In genomic region chr11:776459-777287, GRCh38 we compare ENCODE assay signal across 1 cellular context.
TF ChIP-seq lines count a peak whose summit lies in the region.

No MANE protein-coding gene starts in this region.

TF ChIP-seq in GM12878, 131 proteins besides CTCF, POLR2A, EP300 and RAD21:
- TF ChIP-seq, protein P1, sequence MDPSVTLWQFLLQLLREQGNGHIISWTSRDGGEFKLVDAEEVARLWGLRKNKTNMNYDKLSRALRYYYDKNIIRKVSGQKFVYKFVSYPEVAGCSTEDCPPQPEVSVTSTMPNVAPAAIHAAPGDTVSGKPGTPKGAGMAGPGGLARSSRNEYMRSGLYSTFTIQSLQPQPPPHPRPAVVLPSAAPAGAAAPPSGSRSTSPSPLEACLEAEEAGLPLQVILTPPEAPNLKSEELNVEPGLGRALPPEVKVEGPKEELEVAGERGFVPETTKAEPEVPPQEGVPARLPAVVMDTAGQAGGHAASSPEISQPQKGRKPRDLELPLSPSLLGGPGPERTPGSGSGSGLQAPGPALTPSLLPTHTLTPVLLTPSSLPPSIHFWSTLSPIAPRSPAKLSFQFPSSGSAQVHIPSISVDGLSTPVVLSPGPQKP (IDR thresholded peaks at IDR 0.05; ENCODE audit: low read depth, low read length) = no peak
- TF ChIP-seq MYB (IDR thresholded peaks at IDR 0.05; ENCODE audit: borderline replicate concordance, low read depth, low read length) = no peak
- TF ChIP-seq ESRRA (IDR thresholded peaks at IDR 0.05; ENCODE audit: low read length) = 0 out of 2 replicates have a peak, but pooled peaks have one; percentile 41
- TF ChIP-seq POLR2AphosphoS5 (IDR thresholded peaks at IDR 0.05; ENCODE audit: low read length) = peak; percentile 40; the same call in 1 of the 2 replicates
- TF ChIP-seq NR2F1 (conservative IDR thresholded peaks at IDR 0.05) = peak; percentile 54; the same call in 1 of the 2 replicates
- 0 out of 2 replicates have a peak, but pooled peaks have one; percentile 15 for TF ChIP-seq DPF2 (IDR thresholded peaks at IDR 0.05)
- TF ChIP-seq, protein P2, sequence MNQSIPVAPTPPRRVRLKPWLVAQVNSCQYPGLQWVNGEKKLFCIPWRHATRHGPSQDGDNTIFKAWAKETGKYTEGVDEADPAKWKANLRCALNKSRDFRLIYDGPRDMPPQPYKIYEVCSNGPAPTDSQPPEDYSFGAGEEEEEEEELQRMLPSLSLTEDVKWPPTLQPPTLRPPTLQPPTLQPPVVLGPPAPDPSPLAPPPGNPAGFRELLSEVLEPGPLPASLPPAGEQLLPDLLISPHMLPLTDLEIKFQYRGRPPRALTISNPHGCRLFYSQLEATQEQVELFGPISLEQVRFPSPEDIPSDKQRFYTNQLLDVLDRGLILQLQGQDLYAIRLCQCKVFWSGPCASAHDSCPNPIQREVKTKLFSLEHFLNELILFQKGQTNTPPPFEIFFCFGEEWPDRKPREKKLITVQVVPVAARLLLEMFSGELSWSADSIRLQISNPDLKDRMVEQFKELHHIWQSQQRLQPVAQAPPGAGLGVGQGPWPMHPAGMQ (IDR thresholded peaks at IDR 0.05; ENCODE audit: borderline replicate concordance) = no peak
- 0 out of 2 replicates have a peak, but pooled peaks have one; percentile 46 for TF ChIP-seq LARP7 (IDR thresholded peaks at IDR 0.05)
- peak; percentile 55 for TF ChIP-seq MXI1 (IDR thresholded peaks at IDR 0.05; ENCODE audit: low read depth, low read length)
- TF ChIP-seq GATAD2B (conservative IDR thresholded peaks at IDR 0.05; ENCODE audit: low read depth) = 0 out of 2 replicates have a peak, but pooled peaks have one; percentile 31
- TF ChIP-seq TCF3 (IDR thresholded peaks at IDR 0.05; ENCODE audit: borderline replicate concordance, insufficient read depth, low read depth, low read length) = no peak
- no peak for TF ChIP-seq E2F4 (IDR thresholded peaks at IDR 0.05; ENCODE audit: low read depth, low read length)
- peak; percentile 63; the same call in 1 of the 2 replicates for TF ChIP-seq SPI1 (IDR thresholded peaks at IDR 0.05; ENCODE audit: borderline replicate concordance, insufficient read depth, low read depth, low read length)
- TF ChIP-seq SMARCA5 (IDR thresholded peaks at IDR 0.05) = no peak
